Comparison of ENCODE assay signal across 9 cellular contexts in genomic region chr11:33868646-33869461, GRCh38. TPM values are rescaled to one million over a fixed set of nuclear protein-coding genes. Genes with fewer than 3 reads are reported as not detected.
DNase-seq lines count a peak whose midpoint lies in the region; ATAC-seq and TF ChIP-seq lines count a peak whose summit lies in the region.
"Had no signal": no experiment of that assay in that cellular context is flagged by ENCODE, and none has a peak within 500 bp of the region (broad histone marks: within the 10 kb centered on the region; RNA-seq: fewer than 3 reads in every experiment).

No MANE protein-coding gene starts in this region.

- ATAC-seq in HG02981 (IDR thresholded peaks at IDR 0.05; ENCODE audit: unreplicated experiment): no peak
- no peak for ATAC-seq in GM21786 (IDR thresholded peaks at IDR 0.05; ENCODE audit: unreplicated experiment)
- no peak for ATAC-seq in HG03039 (IDR thresholded peaks at IDR 0.05; ENCODE audit: unreplicated experiment)

- H3K4me1 ChIP-seq in NT2/D1 (ENCODE audit: insufficient read depth, insufficient read length) (peaks cover 4% of the 10 kb centered on the region), esophagus muscularis mucosa (peaks cover 22 to 29% (median 22%) of the 10 kb centered on the region in 4 donors), prostate gland (replicated peaks) (no peaks in the 10 kb centered on the region)

- peak overlapping the region; percentile 33 for H3K4me3 ChIP-seq in NT2/D1 (ENCODE audit: insufficient read length, low read depth)
- H3K4me3 ChIP-seq in esophagus muscularis mucosa: peak overlapping the region; percentile 61 to 73 (median 64)
- H3K4me3 ChIP-seq in prostate gland: peak overlapping the region; percentile 51

- DNase-seq in DMS 273 (lab: John Stamatoyannopoulos, UW; ENCODE audit: unreplicated experiment) (peak; percentile 30), DMS 273 treated with DMSO at 0.1 percent for 48 hours (lab: John Stamatoyannopoulos, UW) (no peak), NT2/D1 (ENCODE audit: low read depth, low spot score) (no peak), esophagus muscularis mucosa (ENCODE audit: extremely low spot score) (no peak), prostate gland (ENCODE audit: low spot score) (no peak)

- H3K27ac ChIP-seq in esophagus muscularis mucosa (replicated peaks in 1 of 4) (peak overlapping the region; percentile 75 to 81 (median 79)), prostate gland (peak overlapping the region; percentile 41 to 56)
- H3K27ac ChIP-seq: 22Rv1 had no signal

- TF ChIP-seq CTCF in esophagus muscularis mucosa (IDR thresholded peaks at IDR 0.05): no peak
- no peak for TF ChIP-seq CTCF in prostate gland (IDR thresholded peaks at IDR 0.05)

- H3K9me3 ChIP-seq in NT2/D1 (ENCODE audit: insufficient read depth, low read length) (no peaks in the 10 kb centered on the region), esophagus muscularis mucosa (no peaks in the 10 kb centered on the region), prostate gland (no peaks in the 10 kb centered on the region)

- TF ChIP-seq POLR2A in esophagus muscularis mucosa (IDR thresholded peaks at IDR 0.05; ENCODE audit: low read depth) (no peak), prostate gland (IDR thresholded peaks at IDR 0.05) (no peak)

- H3K9ac ChIP-seq in NT2/D1 (ENCODE audit: insufficient read length, low read depth): peak overlapping the region; percentile 32

- WGBS in esophagus muscularis mucosa: under 1% methylated on average over 16 of the region's 68 CpGs
- 2% methylated on average over 61 of the region's 68 CpGs for WGBS in prostate gland

- H3K27me3 ChIP-seq in NT2/D1 (ENCODE audit: insufficient read depth, insufficient read length): peaks cover 69% of the 10 kb centered on the region
- H3K27me3 ChIP-seq in esophagus muscularis mucosa: peaks cover 0 to 70% (median 9%) of the 10 kb centered on the region in 4 donors
- H3K27me3 ChIP-seq in prostate gland (replicated peaks; ENCODE audit: insufficient read depth): no peaks in the 10 kb centered on the region

- no peaks in the 10 kb centered on the region for H3K36me3 ChIP-seq in NT2/D1 (ENCODE audit: insufficient read depth, insufficient read length, low read length)
- H3K36me3 ChIP-seq in esophagus muscularis mucosa: no peaks in the 10 kb centered on the region
- H3K36me3 ChIP-seq in prostate gland: no peaks in the 10 kb centered on the region

- intact Hi-C loops in esophagus muscularis mucosa (cut with DNase I): no loop called here
- intact Hi-C loops in prostate gland (cut with DNase I): no loop called here

- no peak for TF ChIP-seq EP300 in esophagus muscularis mucosa (IDR thresholded peaks at IDR 0.05)

RNA-seq across cellular contexts. Expression of gene LMO2, which starts 23.0 kb away (rescaled TPM):
- total RNA-seq in esophagus muscularis mucosa (10 to 100 TPM; 13.3 to 20.2 (median 15.5) TPM), prostate gland (10 to 100 TPM; 11.4 to 25.0 TPM)
